ENCODE assay signal across 8 cellular contexts in the genomic region with DNA sequence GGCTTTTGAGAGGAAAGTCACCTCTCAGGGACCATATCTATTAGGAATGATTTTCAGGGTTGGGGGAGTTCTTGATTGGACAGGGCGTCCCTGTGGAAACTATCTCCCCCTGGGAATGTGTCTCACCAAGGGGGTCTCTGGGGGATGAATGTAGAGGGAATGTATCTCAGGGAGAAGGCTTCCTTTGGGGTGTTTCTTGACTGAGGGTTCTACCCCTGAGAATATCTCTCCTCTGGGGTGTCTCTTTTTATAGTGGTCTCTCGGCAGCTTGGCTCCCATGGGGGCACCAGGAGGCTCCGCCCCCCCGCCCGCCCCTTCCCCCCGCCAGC. TPM values are rescaled to one million over a fixed set of nuclear protein-coding genes. Genes with fewer than 3 reads are reported as not detected.
DNase-seq lines count a peak whose midpoint lies in the region; ATAC-seq and TF ChIP-seq lines count a peak whose summit lies in the region.

No MANE protein-coding gene starts in this region.

- no peak overlapping the region for H3K4ac ChIP-seq in H9 (ENCODE audit: low read depth, low read length)

- H2AFZ ChIP-seq in H9 (ENCODE audit: low read length), result no peak overlapping the region

- H4K8ac ChIP-seq in H9 (replicated peaks; ENCODE audit: insufficient read length, low read depth, low read length), result no peak overlapping the region

- no peak overlapping the region for H2BK5ac ChIP-seq in H9 (ENCODE audit: insufficient read length, low read length)

- no peak overlapping the region for H2BK120ac ChIP-seq in H9 (ENCODE audit: low read depth, low read length, poor library complexity, severe bottlenecking)

- no peak overlapping the region for H2BK20ac ChIP-seq in H9 (ENCODE audit: low read depth, low read length, poor library complexity, severe bottlenecking)

- CTCF ChIA-PET in activated CD8-positive, alpha-beta T cell treated with anti-CD3 and anti-CD28 coated beads, Interleukin-2, amount 10 ng/mL, durations not matched to agents 7 days and 5 days (lab: Charles Lee), result no interaction called here
- CTCF ChIA-PET in GM10248 (lab: Yijun Ruan, JAX), result interaction anchor here (1.1 to 2.9 kb wide), 3 partner anchors 14 to 94 kb away, joined by 3 to 20 read pairs (median 5); no protein-coding TSS in a partner anchor

- H2BK15ac ChIP-seq in H9 (ENCODE audit: low read depth, low read length), result no peak overlapping the region

- H3K18ac ChIP-seq in H9 (ENCODE audit: insufficient read length, low read depth, low read length), result no peak overlapping the region

- H3K79me2 ChIP-seq in H9 (ENCODE audit: insufficient read depth, low read length), result no peaks in the 10 kb centered on the region

- H3K9me3 Mint-ChIP-seq in H9 (no peaks in the 10 kb centered on the region; a peak in 1 of 5 replicates), nephron (peaks cover 5% of the 10 kb centered on the region)
- no peaks in the 10 kb centered on the region for H3K9me3 Mint-ChIP-seq in activated CD8-positive, alpha-beta T cell treated with anti-CD3 and anti-CD28 coated beads, Interleukin-2, amount 10 ng/mL, durations not matched to agents 7 days and 5 days (ENCODE audit: insufficient read depth)

- H3T11ph ChIP-seq in H9 (ENCODE audit: low read length), result no peak overlapping the region

- peak; percentile 50 for DNase-seq in DMS53 (lab: John Stamatoyannopoulos, UW)
- no peak for DNase-seq in DMS53 treated with DMSO at 0.1 percent for 48 hours (lab: John Stamatoyannopoulos, UW; ENCODE audit: unreplicated experiment)
- no peak for DNase-seq in H9
- no peak for DNase-seq in activated CD8-positive, alpha-beta T cell treated with anti-CD3 and anti-CD28 coated beads, Interleukin-2, amount 10 ng/mL, durations not matched to agents 7 days and 5 days
- DNase-seq in AG08396 (ENCODE audit: low spot score), result no peak
- DNase-seq in activated gamma-delta T cell (lab: John Stamatoyannopoulos, UW), result no peak
- DNase-seq in GM10248 (ENCODE audit: extremely low spot score), result no peak

- H3K14ac ChIP-seq in H9 (ENCODE audit: insufficient read depth, low read length), result no peak overlapping the region

- H3K23ac ChIP-seq in H9 (ENCODE audit: insufficient read length, low read depth, low read length), result no peak overlapping the region

- H3K9ac ChIP-seq in H9 (ENCODE audit: extremely low read depth, insufficient read length, low read length), result no peak overlapping the region

- H3K4me2 ChIP-seq in H9 (ENCODE audit: insufficient read depth, insufficient read length, low read length), result peak overlapping the region; percentile 28

- H3K27ac ChIP-seq in H9 (ENCODE audit: insufficient read length, low read depth, low read length), result no peak overlapping the region

- H3K79me1 ChIP-seq in H9 (ENCODE audit: insufficient read depth, low read depth, low read length, poor library complexity, severe bottlenecking), result no peaks in the 10 kb centered on the region

- no peaks in the 10 kb centered on the region for H3K9me3 ChIP-seq in H9 (ENCODE audit: control insufficient read depth, low read depth, low read length)

- no peak overlapping the region for H4K91ac ChIP-seq in H9 (ENCODE audit: insufficient read length, low read depth, low read length)

- peak overlapping the region; percentile 39 to 77 for H3K4me3 Mint-ChIP-seq in H9
- peak overlapping the region; percentile 16 for H3K4me3 Mint-ChIP-seq in activated CD8-positive, alpha-beta T cell treated with anti-CD3 and anti-CD28 coated beads, Interleukin-2, amount 10 ng/mL, durations not matched to agents 7 days and 5 days
- peak overlapping the region; percentile 45 to 73 (median 46) for H3K4me3 Mint-ChIP-seq in nephron

- peaks cover 3% of the 10 kb centered on the region; the same call in 1 of the 2 replicates for H3K27me3 ChIP-seq in H9 (ENCODE audit: insufficient read depth, low read length)

- no peak overlapping the region for H4K5ac ChIP-seq in H9 (ENCODE audit: insufficient read length, low read depth, low read length)

- WGBS in H9 (ENCODE audit: extremely low coverage, insufficient read length, low lambda C conversion rate), result no CpG with 5 or more reads among the region's 6 CpGs

- H3K4me1 ChIP-seq in H9 (ENCODE audit: insufficient read depth, low read length), result peaks cover 2% of the 10 kb centered on the region; the same call in 1 of the 2 replicates

- H3K56ac ChIP-seq in H9 (ENCODE audit: insufficient read length, low read depth, low read length), result no peak overlapping the region

- peaks cover 12% of the 10 kb centered on the region for H3K23me2 ChIP-seq in H9 (ENCODE audit: insufficient read length, low read depth, low read length, poor library complexity, severe bottlenecking)

- TF ChIP-seq CTCF in H9 (conservative IDR thresholded peaks at IDR 0.05) (no peak), nephron (IDR thresholded peaks at IDR 0.05; ENCODE audit: unreplicated experiment in 3 of 3) (no peak), GM10248 (IDR thresholded peaks at IDR 0.05; ENCODE audit: control extremely low read depth, extremely low read depth, low read depth, missing control alignments) (no peak)

- H3K27me3 Mint-ChIP-seq in H9 (ENCODE audit: low read depth) (peaks cover 42% of the 10 kb centered on the region), nephron (ENCODE audit: low read depth) (peaks cover 94% of the 10 kb centered on the region)
- peaks cover 70% of the 10 kb centered on the region for H3K27me3 Mint-ChIP-seq in activated CD8-positive, alpha-beta T cell treated with anti-CD3 and anti-CD28 coated beads, Interleukin-2, amount 10 ng/mL, durations not matched to agents 7 days and 5 days (ENCODE audit: low read depth)

- H2AK5ac ChIP-seq in H9 (ENCODE audit: insufficient read length, low read length), result no peak overlapping the region

- H3K27ac Mint-ChIP-seq in H9 (peak overlapping the region in 1 of 3 experiments; percentile 77; a peak in 1 of 7 replicates), nephron (no peak overlapping the region)
- no peak overlapping the region for H3K27ac Mint-ChIP-seq in activated CD8-positive, alpha-beta T cell treated with anti-CD3 and anti-CD28 coated beads, Interleukin-2, amount 10 ng/mL, durations not matched to agents 7 days and 5 days

- H3K4me1 Mint-ChIP-seq in H9 (peaks cover 29 to 39% of the 10 kb centered on the region in 2 experiments), nephron (peaks cover 20% of the 10 kb centered on the region)
- H3K4me1 Mint-ChIP-seq in activated CD8-positive, alpha-beta T cell treated with anti-CD3 and anti-CD28 coated beads, Interleukin-2, amount 10 ng/mL, durations not matched to agents 7 days and 5 days (ENCODE audit: low read depth), result peaks cover 13% of the 10 kb centered on the region

- H3K36me3 Mint-ChIP-seq in H9 (ENCODE audit: insufficient read depth in 1 of 3, low read depth in 3 of 3), result no peaks in the 10 kb centered on the region; a peak in 1 of 7 replicates
- no peaks in the 10 kb centered on the region for H3K36me3 Mint-ChIP-seq in activated CD8-positive, alpha-beta T cell treated with anti-CD3 and anti-CD28 coated beads, Interleukin-2, amount 10 ng/mL, durations not matched to agents 7 days and 5 days (ENCODE audit: low read depth)
- no peaks in the 10 kb centered on the region for H3K36me3 Mint-ChIP-seq in nephron (ENCODE audit: low read depth)

- H4K20me1 ChIP-seq in H9 (ENCODE audit: control insufficient read depth, insufficient read depth, insufficient read length), result no peaks in the 10 kb centered on the region

- POLR2A ChIA-PET in activated CD8-positive, alpha-beta T cell treated with anti-CD3 and anti-CD28 coated beads, Interleukin-2, amount 10 ng/mL, durations not matched to agents 7 days and 5 days (lab: Charles Lee), result no interaction called here
- POLR2A ChIA-PET in GM10248 (lab: Yijun Ruan, JAX), result no interaction called here

- H2BK12ac ChIP-seq in H9 (ENCODE audit: insufficient read length, low read depth, low read length), result no peak overlapping the region

- ATAC-seq in activated CD8-positive, alpha-beta T cell treated with anti-CD3 and anti-CD28 coated beads, Interleukin-2, amount 10 ng/mL, durations not matched to agents 7 days and 5 days, result no peak

RNA-seq across cellular contexts. Expression of gene RTBDN, which starts 1.0 kb away (rescaled TPM):
- total RNA-seq in H9 (2021), result 5.6 and 6.4 TPM in 2 replicates
- not detected for total RNA-seq in activated CD8-positive, alpha-beta T cell treated with anti-CD3 and anti-CD28 coated beads, Interleukin-2, amount 10 ng/mL, durations not matched to agents 7 days and 5 days

RNA-seq across cellular contexts. Expression of gene MAST1, which starts 4.9 kb away (rescaled TPM):
- total RNA-seq in H9 (2021), result 11.8 and 15.1 TPM in 2 replicates
- 1 to 10 TPM in 1 of 2 experiments, under 1 TPM in 1; 0.89 to 1.3 TPM for total RNA-seq in activated CD8-positive, alpha-beta T cell treated with anti-CD3 and anti-CD28 coated beads, Interleukin-2, amount 10 ng/mL, durations not matched to agents 7 days and 5 days

RNA-seq across cellular contexts. Expression of gene RNASEH2A, which starts 27.0 kb away (rescaled TPM):
- 79.5 and 86.0 TPM in 2 replicates for total RNA-seq in H9 (2021)
- 10 to 100 TPM; 49.2 to 64.0 TPM for total RNA-seq in activated CD8-positive, alpha-beta T cell treated with anti-CD3 and anti-CD28 coated beads, Interleukin-2, amount 10 ng/mL, durations not matched to agents 7 days and 5 days

RNA-seq across cellular contexts. Expression of gene THSD8, which starts 31.5 kb away (rescaled TPM):
- total RNA-seq in H9 (2021), result 45.8 and 48.1 TPM in 2 replicates
- 10 to 100 TPM; 17.7 to 30.9 TPM for total RNA-seq in activated CD8-positive, alpha-beta T cell treated with anti-CD3 and anti-CD28 coated beads, Interleukin-2, amount 10 ng/mL, durations not matched to agents 7 days and 5 days

RNA-seq across cellular contexts. Expression of gene PRDX2, which starts 31.8 kb away (rescaled TPM):
- total RNA-seq in H9 (2021), result 468 and 485 TPM in 2 replicates
- 100 to 1,000 TPM; 250 to 267 TPM for total RNA-seq in activated CD8-positive, alpha-beta T cell treated with anti-CD3 and anti-CD28 coated beads, Interleukin-2, amount 10 ng/mL, durations not matched to agents 7 days and 5 days
